Comparison of ENCODE assay signal across 8 cellular contexts in the genomic region with DNA sequence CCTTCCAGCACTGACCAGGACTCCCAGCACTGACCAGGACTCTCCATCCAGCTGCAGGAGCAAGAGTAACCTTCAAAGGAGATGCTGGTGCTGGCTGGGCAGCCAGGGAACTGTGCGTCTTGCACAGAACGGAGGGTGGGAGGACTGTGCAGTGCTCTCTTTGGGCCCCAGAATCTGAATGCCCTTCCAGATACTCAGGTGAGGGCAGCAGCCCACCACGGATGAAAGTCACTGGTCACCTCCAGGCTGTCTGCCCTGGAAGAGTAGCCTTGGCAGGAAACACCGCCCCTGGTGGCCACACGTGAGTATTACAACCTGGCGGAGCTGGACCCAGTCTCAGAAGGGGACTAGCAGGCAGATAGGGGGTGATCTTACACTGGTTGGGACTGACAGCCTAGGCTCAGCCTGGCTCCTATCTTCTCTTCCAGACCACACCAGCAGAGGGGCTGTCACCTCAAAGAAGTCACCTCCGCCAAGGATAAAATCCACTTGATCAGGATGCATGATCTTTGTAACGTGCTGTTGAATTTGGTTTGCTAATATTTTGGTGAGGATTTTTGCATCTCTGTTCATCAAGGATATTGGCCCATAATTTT.
A peak's percentile ranks its signal among the peaks of the same experiment; 100 is the strongest.
DNase-seq lines count a peak whose midpoint lies in the region; ATAC-seq lines count a peak whose summit lies in the region.

No MANE protein-coding gene starts in this region.

- peak; percentile 82 for ATAC-seq in HG02973 (IDR thresholded peaks at IDR 0.05; ENCODE audit: unreplicated experiment)
- no peak for ATAC-seq in GM21786 (IDR thresholded peaks at IDR 0.05; ENCODE audit: unreplicated experiment)

- DNase-seq in DMS 273 treated with DMSO at 0.1 percent for 48 hours (lab: John Stamatoyannopoulos, UW) (peak; percentile 47), NCI-H510A (lab: John Stamatoyannopoulos, UW) (peak; percentile 45), cerebellar cortex (ENCODE audit: low spot score) (peak; percentile 85), left kidney (ENCODE audit: low read depth, low spot score) (peak; percentile 89)
- DNase-seq in activated CD4-positive, alpha-beta T cell treated with anti-CD3 and anti-CD28 coated beads for 1 hour = peak; percentile 65
- DNase-seq in stimulated activated CD4-positive, alpha-beta T cell treated with anti-CD3 and anti-CD28 coated beads, Interleukin-4, amount 100 ng/mL, for 4 hours = peak; percentile 64 to 74
